Comparison of ENCODE assay signal across 20 cellular contexts in the genomic region with DNA sequence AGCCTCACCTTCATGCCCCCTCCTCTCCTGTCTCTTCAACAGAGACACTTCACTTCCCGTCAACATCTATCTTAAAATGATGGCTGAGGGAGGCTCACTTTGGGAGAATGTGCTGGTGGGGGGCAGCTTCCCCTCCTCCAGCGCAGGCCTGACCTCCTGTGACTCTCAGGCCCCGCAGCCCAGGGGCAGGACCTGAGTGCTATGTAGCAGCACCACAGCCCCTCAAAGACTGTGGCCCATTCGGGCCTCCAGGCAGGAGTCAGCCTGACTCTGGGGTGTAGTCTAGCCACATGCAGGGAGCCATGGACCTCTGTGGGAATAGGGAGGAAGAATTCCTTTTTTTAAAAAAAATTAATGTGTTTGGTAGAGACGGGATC. TPM values are rescaled to one million over a fixed set of nuclear protein-coding genes. Genes with fewer than 3 reads are reported as not detected.
DNase-seq lines count a peak whose midpoint lies in the region; ATAC-seq and TF ChIP-seq lines count a peak whose summit lies in the region.
"Had no signal": no experiment of that assay in that cellular context is flagged by ENCODE, and none has a peak within 500 bp of the region (broad histone marks: within the 10 kb centered on the region; RNA-seq: fewer than 3 reads in every experiment).

No MANE protein-coding gene starts in this region.

- H3K36me3 ChIP-seq in left ventricle myocardium inferior: peaks cover 7% of the 10 kb centered on the region
- H3K36me3 ChIP-seq: HAP-1 had no signal

- intact Hi-C loops in left ventricle myocardium inferior (cut with micrococcal nuclease) (no loop called here), left cardiac atrium (cut with DNase I) (no loop called here), posterior vena cava (cut with DNase I) (no loop called here)

- no peak overlapping the region for H3K27ac Mint-ChIP-seq in activated T-cell treated with anti-CD3 and anti-CD28 coated beads, Interleukin-2, amount 50 U/mL, for 24 hours
- H3K27ac Mint-ChIP-seq: CD4-positive, alpha-beta T cell; GM23338 had no signal

- H3K27me3 Mint-ChIP-seq in activated T-cell treated with anti-CD3 and anti-CD28 coated beads, Interleukin-2, amount 50 U/mL, for 24 hours: no peaks in the 10 kb centered on the region
- H3K27me3 Mint-ChIP-seq: CD4-positive, alpha-beta T cell had no signal

- no peaks in the 10 kb centered on the region for H3K27me3 ChIP-seq in left ventricle myocardium inferior (ENCODE audit: low read depth)
- H3K27me3 ChIP-seq: BLaER1 treated with 17β-estradiol and CSF1 and Interleukin-3, amounts not matched to agents 10 nM and 100 nM had no signal

- H3K4me3 Mint-ChIP-seq in activated T-cell treated with anti-CD3 and anti-CD28 coated beads, Interleukin-2, amount 50 U/mL, for 24 hours: no peak overlapping the region
- H3K4me3 Mint-ChIP-seq: CD4-positive, alpha-beta T cell; GM23338; HFFc6 had no signal

- H3K36me3 Mint-ChIP-seq in activated T-cell treated with anti-CD3 and anti-CD28 coated beads, Interleukin-2, amount 50 U/mL, for 24 hours (ENCODE audit: low read depth): peaks cover 4% of the 10 kb centered on the region

- peaks cover 88% of the 10 kb centered on the region for H3K4me1 ChIP-seq in left ventricle myocardium inferior
- H3K4me1 ChIP-seq: HAP-1 had no signal

- H3K4me1 Mint-ChIP-seq in activated T-cell treated with anti-CD3 and anti-CD28 coated beads, Interleukin-2, amount 50 U/mL, for 24 hours (ENCODE audit: low read depth): peaks cover 22% of the 10 kb centered on the region

- no peaks in the 10 kb centered on the region for H3K9me3 Mint-ChIP-seq in activated T-cell treated with anti-CD3 and anti-CD28 coated beads, Interleukin-2, amount 50 U/mL, for 24 hours
- H3K9me3 Mint-ChIP-seq: CD4-positive, alpha-beta T cell; GM23338; HFFc6 had no signal

- H3K27ac ChIP-seq in left ventricle myocardium inferior (replicated peaks) (peak overlapping the region; percentile 85), angular gyrus (ENCODE audit: low read depth, low read length) (peak overlapping the region; percentile 67), cingulate gyrus (ENCODE audit: low read depth, low read length) (peak overlapping the region; percentile 78)
- H3K27ac ChIP-seq: BLaER1 treated with 17β-estradiol and CSF1 and Interleukin-3, amounts not matched to agents 10 nM and 100 nM had no signal

- no peak for ATAC-seq in left cardiac atrium
- ATAC-seq: GM23338, SK-N-SH treated with all-trans-retinoic acid at 6 μM for 48 hours had no signal

- H3K9me3 ChIP-seq in left ventricle myocardium inferior (replicated peaks): no peaks in the 10 kb centered on the region
- H3K9me3 ChIP-seq: HAP-1 had no signal

- no peak overlapping the region for H3K4me3 ChIP-seq in left ventricle myocardium inferior
- H3K4me3 ChIP-seq: BLaER1 treated with 17β-estradiol and CSF1 and Interleukin-3, amounts not matched to agents 10 nM and 100 nM; GM23338; HAP-1 had no signal

- DNase-seq in left ventricle myocardium inferior (no peak), left cardiac atrium (no peak), posterior vena cava (ENCODE audit: low spot score) (peak; percentile 47), GM19240 (ENCODE audit: insufficient read length, low spot score) (no peak)
- no peak for DNase-seq in activated T-cell treated with anti-CD3 and anti-CD28 coated beads, Interleukin-2, amount 50 U/mL, for 24 hours
- no peak for DNase-seq in activated T-cell treated with anti-CD3 and anti-CD28 coated beads, Interleukin-2, amount 50 U/mL, for 48 hours
- DNase-seq: CD4-positive, alpha-beta T cell; DMS53; HFFc6; KG1; MM.1S; NCI-H2029 treated with DMSO at 0.1 percent for 48 hours; RPMI8226; SIG-M5 had no signal

- TF ChIP-seq CTCF in left ventricle myocardium inferior (IDR thresholded peaks at IDR 0.05; ENCODE audit: borderline replicate concordance): no peak

RNA-seq across cellular contexts. Expression of gene DKK3, which starts 43.7 kb away (rescaled TPM):
- total RNA-seq in left ventricle myocardium inferior (769 TPM), left cardiac atrium (1,000 to 10,000 TPM; 1,563 to 1,610 TPM), posterior vena cava (100 to 1,000 TPM; 117 to 138 TPM)
